In the genomic region with DNA sequence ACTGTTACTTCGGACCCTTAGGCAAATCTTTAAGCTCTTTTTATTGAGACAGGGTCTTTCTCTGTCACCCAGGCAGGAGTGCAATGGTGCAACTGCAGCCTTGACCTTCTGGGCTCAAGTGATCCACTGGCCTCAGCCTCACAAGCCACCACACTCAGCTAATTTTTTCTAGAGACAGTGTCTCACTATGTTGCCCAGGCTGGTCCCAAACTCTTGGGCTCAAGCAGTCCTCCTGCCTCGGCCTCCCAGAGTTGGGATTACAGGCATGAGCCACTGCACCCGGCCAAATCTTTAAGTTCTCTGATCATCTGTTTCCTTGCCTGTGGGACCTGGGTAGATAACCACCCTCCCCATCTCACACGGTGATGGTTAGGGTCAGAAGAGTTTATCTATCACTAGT, we compare ENCODE assay signal across 27 cellular contexts. TPM values are rescaled to one million over a fixed set of nuclear protein-coding genes. Genes with fewer than 3 reads are reported as not detected.
DNase-seq lines count a peak whose midpoint lies in the region; ATAC-seq and TF ChIP-seq lines count a peak whose summit lies in the region.
"Had no signal": no experiment of that assay in that cellular context is flagged by ENCODE, and none has a peak within 500 bp of the region (broad histone marks: within the 10 kb centered on the region; RNA-seq: fewer than 3 reads in every experiment).

No MANE protein-coding gene starts in this region.

- POLR2A ChIA-PET in WTC11 (lab: Charles Lee): no interaction called here

- CTCF ChIA-PET in WTC11 (lab: Charles Lee): interaction anchor here (1.4 to 4.5 kb wide), 3 partner anchors 9 to 42 kb away, joined by 4 to 22 read pairs (median 12); partner anchors contain the start of gene FNTB

- H3K4me1 Mint-ChIP-seq in activated naive CD8-positive, alpha-beta T cell (ENCODE audit: low read depth): peaks cover 44% of the 10 kb centered on the region
- H3K4me1 Mint-ChIP-seq in activated naive CD8-positive, alpha-beta T cell treated with anti-CD3 and anti-CD28 coated beads for 36 hours: peaks cover 30% of the 10 kb centered on the region
- H3K4me1 Mint-ChIP-seq in WTC11: peaks cover 24% of the 10 kb centered on the region

- H3K36me3 Mint-ChIP-seq in activated naive CD8-positive, alpha-beta T cell: peaks cover 2% of the 10 kb centered on the region
- H3K36me3 Mint-ChIP-seq in activated naive CD8-positive, alpha-beta T cell treated with anti-CD3 and anti-CD28 coated beads for 36 hours: peaks cover 20% of the 10 kb centered on the region
- H3K36me3 Mint-ChIP-seq in WTC11: peaks cover 12% of the 10 kb centered on the region

- H3K4me3 Mint-ChIP-seq in activated naive CD8-positive, alpha-beta T cell: no peak overlapping the region
- H3K4me3 Mint-ChIP-seq in activated naive CD8-positive, alpha-beta T cell treated with anti-CD3 and anti-CD28 coated beads for 36 hours: no peak overlapping the region
- no peak overlapping the region for H3K4me3 Mint-ChIP-seq in WTC11
- H3K4me3 Mint-ChIP-seq: CD14-positive monocyte had no signal

- peak overlapping the region; percentile 16 for H3K27ac Mint-ChIP-seq in activated naive CD8-positive, alpha-beta T cell
- H3K27ac Mint-ChIP-seq in activated naive CD8-positive, alpha-beta T cell treated with anti-CD3 and anti-CD28 coated beads for 36 hours: no peak overlapping the region
- no peak overlapping the region for H3K27ac Mint-ChIP-seq in WTC11

- no peaks in the 10 kb centered on the region for H3K27me3 Mint-ChIP-seq in activated naive CD8-positive, alpha-beta T cell
- H3K27me3 Mint-ChIP-seq in activated naive CD8-positive, alpha-beta T cell treated with anti-CD3 and anti-CD28 coated beads for 36 hours: no peaks in the 10 kb centered on the region
- no peaks in the 10 kb centered on the region for H3K27me3 Mint-ChIP-seq in WTC11 (ENCODE audit: low read depth)

- ATAC-seq in WTC11: no peak
- no peak for ATAC-seq in left lobe of liver
- no peak for ATAC-seq in sciatic nerve
- no peak for ATAC-seq in GM21619 (IDR thresholded peaks at IDR 0.05; ENCODE audit: unreplicated experiment)
- ATAC-seq in left ventricle myocardium superior: no peak

- no peak for TF ChIP-seq CTCF in WTC11 (IDR thresholded peaks at IDR 0.05)

- no peak for DNase-seq in activated naive CD8-positive, alpha-beta T cell treated with anti-CD3 and anti-CD28 coated beads for 36 hours
- DNase-seq in WTC11 (ENCODE audit: low spot score) (no peak), left lobe of liver (ENCODE audit: low spot score) (peak; percentile 35), sciatic nerve (ENCODE audit: low spot score) (peak; percentile 15), superior temporal gyrus (ENCODE audit: extremely low spot score) (no peak), left ventricle myocardium superior (no peak)
- DNase-seq: 8988T; ACHN; BE2C; HCEC 1CT; NCI-H1048; NCI-H1417; NCI-H1694; NCI-H2029 treated with DMSO at 0.1 percent for 48 hours; NCI-H446 treated with DMSO at 0.1 percent for 48 hours; NCI-H526; NCI-H82; NK-92 treated with Interleukin-12 subunit alpha and Interleukin-12 subunit beta, amount 100 ng/mL, for 24 hours; PC-9; Right ventricle myocardium superior had no signal

- H3K9me3 Mint-ChIP-seq in activated naive CD8-positive, alpha-beta T cell (ENCODE audit: low read depth): no peaks in the 10 kb centered on the region
- H3K9me3 Mint-ChIP-seq in activated naive CD8-positive, alpha-beta T cell treated with anti-CD3 and anti-CD28 coated beads for 36 hours: no peaks in the 10 kb centered on the region
- H3K9me3 Mint-ChIP-seq in WTC11: no peaks in the 10 kb centered on the region
- H3K9me3 Mint-ChIP-seq: CD14-positive monocyte had no signal

- intact Hi-C loops in sciatic nerve (cut with DNase I) (no loop called here), left ventricle myocardium superior (cut with micrococcal nuclease) (no loop called here)

TF ChIP-seq in WTC11, 78 proteins besides CTCF, POLR2A, EP300 and RAD21:
- TF ChIP-seq, protein P1, sequence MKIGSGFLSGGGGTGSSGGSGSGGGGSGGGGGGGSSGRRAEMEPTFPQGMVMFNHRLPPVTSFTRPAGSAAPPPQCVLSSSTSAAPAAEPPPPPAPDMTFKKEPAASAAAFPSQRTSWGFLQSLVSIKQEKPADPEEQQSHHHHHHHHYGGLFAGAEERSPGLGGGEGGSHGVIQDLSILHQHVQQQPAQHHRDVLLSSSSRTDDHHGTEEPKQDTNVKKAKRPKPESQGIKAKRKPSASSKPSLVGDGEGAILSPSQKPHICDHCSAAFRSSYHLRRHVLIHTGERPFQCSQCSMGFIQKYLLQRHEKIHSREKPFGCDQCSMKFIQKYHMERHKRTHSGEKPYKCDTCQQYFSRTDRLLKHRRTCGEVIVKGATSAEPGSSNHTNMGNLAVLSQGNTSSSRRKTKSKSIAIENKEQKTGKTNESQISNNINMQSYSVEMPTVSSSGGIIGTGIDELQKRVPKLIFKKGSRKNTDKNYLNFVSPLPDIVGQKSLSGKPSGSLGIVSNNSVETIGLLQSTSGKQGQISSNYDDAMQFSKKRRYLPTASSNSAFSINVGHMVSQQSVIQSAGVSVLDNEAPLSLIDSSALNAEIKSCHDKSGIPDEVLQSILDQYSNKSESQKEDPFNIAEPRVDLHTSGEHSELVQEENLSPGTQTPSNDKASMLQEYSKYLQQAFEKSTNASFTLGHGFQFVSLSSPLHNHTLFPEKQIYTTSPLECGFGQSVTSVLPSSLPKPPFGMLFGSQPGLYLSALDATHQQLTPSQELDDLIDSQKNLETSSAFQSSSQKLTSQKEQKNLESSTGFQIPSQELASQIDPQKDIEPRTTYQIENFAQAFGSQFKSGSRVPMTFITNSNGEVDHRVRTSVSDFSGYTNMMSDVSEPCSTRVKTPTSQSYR (CRISPR knock-in tag; IDR thresholded peaks at IDR 0.05): no peak
- no peak for TF ChIP-seq PRRX2 (CRISPR knock-in tag; IDR thresholded peaks at IDR 0.05)
- TF ChIP-seq ZNF121 (CRISPR knock-in tag; IDR thresholded peaks at IDR 0.05): 0 out of 2 replicates have a peak, but pooled peaks have one; percentile 7
TF ChIP-seq in WTC11: peak in this region for 1.

RNA-seq across cellular contexts. Expression of gene GPX2, which starts 2.3 kb away (rescaled TPM):
- total RNA-seq in activated naive CD8-positive, alpha-beta T cell treated with anti-CD3 and anti-CD28 coated beads for 36 hours: not detected
- total RNA-seq in WTC11 (2021) (0.80 to 1.5 TPM (median 1.0 TPM) in 3 replicates), left lobe of liver (292 TPM), sciatic nerve (not detected), left ventricle myocardium superior (not detected)
- total RNA-seq: Daoy, G401, Right ventricle myocardium superior, RPMI7951, SJSA1 had no signal

RNA-seq across cellular contexts. Expression of gene RAB15, which starts 27.3 kb away (rescaled TPM):
- 1 to 10 TPM; 3.4 TPM for total RNA-seq in activated naive CD8-positive, alpha-beta T cell treated with anti-CD3 and anti-CD28 coated beads for 36 hours
- total RNA-seq in WTC11 (2021): 38.4 to 49.1 TPM (median 38.6 TPM) in 3 replicates
- total RNA-seq in left lobe of liver: 6.8 TPM
- total RNA-seq in sciatic nerve: 3.3 TPM
- 9.0 TPM for total RNA-seq in left ventricle myocardium superior

RNA-seq across cellular contexts. Expression of gene CHURC1, which starts 30.6 kb away (rescaled TPM):
- 10 to 100 TPM; 49.8 to 59.2 TPM for total RNA-seq in activated naive CD8-positive, alpha-beta T cell treated with anti-CD3 and anti-CD28 coated beads for 36 hours
- total RNA-seq in WTC11 (2021) (47.3 to 52.4 TPM (median 49.1 TPM) in 3 replicates), left lobe of liver (25.2 TPM), sciatic nerve (66.0 TPM), left ventricle myocardium superior (91.3 TPM)

RNA-seq across cellular contexts. Expression of gene FNTB, which starts 41.8 kb away (rescaled TPM):
- total RNA-seq in activated naive CD8-positive, alpha-beta T cell treated with anti-CD3 and anti-CD28 coated beads for 36 hours: 10 to 100 TPM; 14.0 to 14.3 TPM
- total RNA-seq in WTC11 (2021): 14.2 to 18.2 TPM (median 17.3 TPM) in 3 replicates
- total RNA-seq in left lobe of liver: 9.9 TPM
- total RNA-seq in sciatic nerve: 40.7 TPM
- 18.1 TPM for total RNA-seq in left ventricle myocardium superior

Comparison
In these comparisons a context has a peak if more than half of its experiments do, and no peak if none do; other contexts are left out.
1. DNase-seq: peak in left lobe of liver (single experiment) and sciatic nerve (single experiment); none in activated naive CD8-positive, alpha-beta T cell treated with anti-CD3 and anti-CD28 coated beads for 36 hours (single experiment), WTC11 (single experiment), superior temporal gyrus (single experiment) and left ventricle myocardium superior (single experiment).
2. RNA of gene GPX2, which starts 2.3 kb away (total RNA-seq): 292 TPM in left lobe of liver (single experiment); 0.80 to 1.5 TPM in WTC11, not detected in activated naive CD8-positive, alpha-beta T cell treated with anti-CD3 and anti-CD28 coated beads for 36 hours, not detected in sciatic nerve (single experiment) and not detected in left ventricle myocardium superior (single experiment); every median in the first group is over 100 times any median in the second.